Comparison of ENCODE assay signal across 8 cellular contexts in genomic region chr22:39135092-39135896, GRCh38. TPM values are rescaled to one million over a fixed set of nuclear protein-coding genes. Genes with fewer than 3 reads are reported as not detected.
DNase-seq lines count a peak whose midpoint lies in the region; ATAC-seq and TF ChIP-seq lines count a peak whose summit lies in the region.

No MANE protein-coding gene starts in this region.

- no peaks in the 10 kb centered on the region for H3K27me3 Mint-ChIP-seq in Caco-2 (ENCODE audit: insufficient read depth, unreplicated experiment)
- no peaks in the 10 kb centered on the region; the same call in 1 of the 2 replicates for H3K27me3 Mint-ChIP-seq in WTC11 (ENCODE audit: low read depth)
- H3K27me3 Mint-ChIP-seq in osteocyte (ENCODE audit: unreplicated experiment), result no peaks in the 10 kb centered on the region

- no peak for TF ChIP-seq POLR2A in erythroblast (IDR thresholded peaks at IDR 0.05; ENCODE audit: low read length)

- H3K4me3 ChIP-seq in Caco-2 (ENCODE audit: low read depth, low read length), result no peak overlapping the region

- peaks cover 7% of the 10 kb centered on the region for H3K4me1 Mint-ChIP-seq in Caco-2 (ENCODE audit: low read depth, unreplicated experiment)
- peaks cover 28% of the 10 kb centered on the region for H3K4me1 Mint-ChIP-seq in WTC11
- H3K4me1 Mint-ChIP-seq in osteocyte (ENCODE audit: unreplicated experiment), result peaks cover 17% of the 10 kb centered on the region

- no peaks in the 10 kb centered on the region for H3K27me3 ChIP-seq in Caco-2 (replicated peaks; ENCODE audit: control insufficient read depth, insufficient read depth, low read length)

- DNase-seq in Caco-2 (peak; percentile 68 to 81), HT1080 (ENCODE audit: low read depth) (peak; percentile 54), WTC11 (ENCODE audit: low spot score) (peak; percentile 90), erythroblast (lab: John Stamatoyannopoulos, UW) (peak; percentile 50 to 64), osteocyte (ENCODE audit: extremely low spot score, unreplicated experiment) (peak; percentile 87), GDM1 (lab: John Stamatoyannopoulos, UW) (no peak), foreskin melanocyte (no peak)

- POLR2A ChIA-PET in Caco-2 (lab: Charles Lee), result interaction anchor here (0.7 to 0.9 kb wide), 2 partner anchors 306 to 385 kb away, joined by 3 to 10 read pairs; partner anchors contain the start of gene ATF4
- POLR2A ChIA-PET in WTC11 (lab: Charles Lee), result interaction anchor here (0.7 kb wide), 1 partner anchor 9 kb away, joined by 3 read pairs; no protein-coding TSS in a partner anchor

- H3K36me3 Mint-ChIP-seq in Caco-2 (ENCODE audit: insufficient read depth, unreplicated experiment) (no peaks in the 10 kb centered on the region), WTC11 (no peaks in the 10 kb centered on the region), osteocyte (ENCODE audit: unreplicated experiment) (peaks cover 3% of the 10 kb centered on the region)

- no TSS peak for BruUV-seq in Caco-2 (replicated peaks; lab: Mats Ljungman, UMichigan)

- CTCF ChIA-PET in Caco-2 (lab: Charles Lee), result interaction anchor here (0.6 to 1.4 kb wide), 11 partner anchors 11 to 366 kb away, joined by 3 to 6 read pairs (median 4); partner anchors contain the start of gene RPL3
- CTCF ChIA-PET in WTC11 (lab: Charles Lee), result interaction anchor here (0.5 to 4.4 kb wide), 60 partner anchors 9 to 394 kb away, joined by 3 to 54 read pairs (median 5); partner anchors contain the start of genes CBX7, PDGFB and RPL3

- no peaks in the 10 kb centered on the region for H3K36me3 ChIP-seq in Caco-2 (ENCODE audit: control insufficient read depth, insufficient read depth, low read length)

- H3K27ac Mint-ChIP-seq in Caco-2 (ENCODE audit: unreplicated experiment) (no peak overlapping the region), WTC11 (peak overlapping the region; percentile 79), osteocyte (ENCODE audit: unreplicated experiment) (no peak overlapping the region)

- TF ChIP-seq CTCF in Caco-2 (IDR thresholded peaks at IDR 0.05; ENCODE audit: insufficient read depth in 1 of 2, low read depth in 1 of 2, low read length in 1 of 2, severe bottlenecking in 1 of 2, unreplicated experiment in 1 of 2), result peak; percentile 76 to 83
- TF ChIP-seq CTCF in WTC11 (IDR thresholded peaks at IDR 0.05), result peak; percentile 67
- peak; percentile 65 for TF ChIP-seq CTCF in osteocyte (IDR thresholded peaks at IDR 0.05)

- H3K4me3 Mint-ChIP-seq in Caco-2 (ENCODE audit: unreplicated experiment) (no peak overlapping the region), WTC11 (no peak overlapping the region), osteocyte (ENCODE audit: unreplicated experiment) (no peak overlapping the region)

- H3K9me3 Mint-ChIP-seq in Caco-2 (ENCODE audit: unreplicated experiment) (no peaks in the 10 kb centered on the region), WTC11 (no peaks in the 10 kb centered on the region), osteocyte (ENCODE audit: unreplicated experiment) (no peaks in the 10 kb centered on the region)

- ATAC-seq in WTC11, result peak; percentile 94
- no peak for ATAC-seq in HG03097 (IDR thresholded peaks at IDR 0.05; ENCODE audit: low FRiP score, unreplicated experiment)

- peaks cover 13% of the 10 kb centered on the region for H3K4me1 ChIP-seq in Caco-2

- no peaks in the 10 kb centered on the region for H3K9me3 ChIP-seq in Caco-2

- intact Hi-C loops in Caco-2 (cut with micrococcal nuclease; ENCODE audit: unreplicated experiment), result no loop called here

TF ChIP-seq in WTC11, 78 proteins besides CTCF, POLR2A, EP300 and RAD21:
- no peak for TF ChIP-seq KAT7 (CRISPR knock-in tag; IDR thresholded peaks at IDR 0.05; ENCODE audit: borderline replicate concordance)
- no peak for TF ChIP-seq ZNF232 (CRISPR knock-in tag; IDR thresholded peaks at IDR 0.05)
- TF ChIP-seq ATF3 (CRISPR knock-in tag; conservative IDR thresholded peaks at IDR 0.05), result no peak
- TF ChIP-seq GTF2I (CRISPR knock-in tag; conservative IDR thresholded peaks at IDR 0.05), result no peak

RNA-seq across cellular contexts. Expression of gene CBX7, which starts 17.2 kb away (rescaled TPM):
- total RNA-seq in Caco-2 (2022) (4.4 and 5.2 TPM in 2 replicates), WTC11 (2021) (10.6 to 11.1 TPM (median 10.6 TPM) in 3 replicates), osteocyte (8.1 and 9.6 TPM in 2 replicates)
- total RNA-seq in HT1080 (2014; rRNA removed; shearing (Covaris generic)), result 0.79 and 0.80 TPM in 2 replicates
- 4.8 and 5.6 TPM in 2 replicates for polyA plus RNA-seq in HT1080 (2015; cell fraction: cytosol; rRNA removed)
- 7.8 and 10.8 TPM in 2 replicates for polyA plus RNA-seq in HT1080 (2015; cell fraction: nucleus; rRNA removed)

RNA-seq across cellular contexts. Expression of gene APOBEC3H, which starts 38.2 kb away (rescaled TPM):
- total RNA-seq in Caco-2 (2022) (not detected in 2 replicates), WTC11 (2021) (0.42 to 0.80 TPM (median 0.66 TPM) in 3 replicates), osteocyte (not detected in 2 replicates)
- 0.24 and 0.60 TPM in 2 replicates for total RNA-seq in HT1080 (2014; rRNA removed; shearing (Covaris generic))
- 1.1 and 1.9 TPM in 2 replicates for polyA plus RNA-seq in HT1080 (2015; cell fraction: cytosol; rRNA removed)
- polyA plus RNA-seq in HT1080 (2015; cell fraction: nucleus; rRNA removed), result 1.9 and 2.3 TPM in 2 replicates

RNA-seq across cellular contexts. Expression of gene APOBEC3G, which starts 58.2 kb away (rescaled TPM):
- total RNA-seq in Caco-2 (2022), result 0.73 and 1.0 TPM in 2 replicates
- 8.0 and 11.3 TPM in 2 replicates for total RNA-seq in HT1080 (2014; rRNA removed; shearing (Covaris generic))
- polyA plus RNA-seq in HT1080 (2015; cell fraction: cytosol; rRNA removed), result 14.1 and 14.6 TPM in 2 replicates
- 13.4 and 14.0 TPM in 2 replicates for polyA plus RNA-seq in HT1080 (2015; cell fraction: nucleus; rRNA removed)
- total RNA-seq in WTC11 (2021), result 1.8 to 2.2 TPM (median 2.1 TPM) in 3 replicates
- total RNA-seq in osteocyte, result 2.7 and 3.0 TPM in 2 replicates

Comparison
In these comparisons a context has a peak if more than half of its experiments do, and no peak if none do; other contexts are left out.
1. DNase-seq: peak in Caco-2 (2 of 2), HT1080 (single experiment), WTC11 (single experiment), erythroblast (2 of 2) and osteocyte (single experiment); none in GDM1 (single experiment) and foreskin melanocyte (single experiment).
2. Peak in every context shown above with its lines, with median percentiles within 50 percentile points of each other: CTCF ChIP-seq.